In the genomic region with DNA sequence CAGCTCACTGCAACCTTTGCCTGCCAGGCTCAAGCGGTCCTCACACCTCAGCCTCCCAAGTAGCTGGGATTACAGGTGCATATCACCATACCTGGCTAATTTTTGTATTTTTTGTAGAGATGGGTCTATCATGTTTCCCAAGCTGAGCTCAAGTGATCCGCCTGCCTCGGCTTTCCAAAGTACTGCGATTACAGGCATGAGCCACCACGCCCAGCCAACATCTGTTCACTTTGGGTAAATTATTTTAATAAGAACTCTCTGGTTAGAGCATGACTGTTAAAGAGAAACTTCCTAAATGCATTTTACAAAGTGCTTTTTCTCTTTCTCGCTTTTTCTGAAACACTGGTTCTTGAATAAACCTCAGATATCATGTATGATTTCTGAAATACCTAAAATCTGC, we compare ENCODE assay signal across 22 cellular contexts.
DNase-seq lines count a peak whose midpoint lies in the region; ATAC-seq and TF ChIP-seq lines count a peak whose summit lies in the region.
"Had no signal": no experiment of that assay in that cellular context is flagged by ENCODE, and none has a peak within 500 bp of the region (broad histone marks: within the 10 kb centered on the region; RNA-seq: fewer than 3 reads in every experiment).

No MANE protein-coding gene starts in this region.

- no peaks in the 10 kb centered on the region for H3K9me3 ChIP-seq in HEK293 (ENCODE audit: control insufficient read depth, insufficient read depth, low read depth, low read length)
- no peaks in the 10 kb centered on the region for H3K9me3 ChIP-seq in gastrocnemius medialis
- H3K9me3 ChIP-seq: lower lobe of right lung, tibial artery had no signal

- no peak overlapping the region for H3K4me3 Mint-ChIP-seq in natural killer cell treated with Interleukin-12 subunit alpha and Interleukin-12 subunit beta and Interleukin-15 and Interleukin-18, amount 100 ng/mL, for 72 hours
- H3K4me3 Mint-ChIP-seq: activated CD4-positive, alpha-beta T cell treated with anti-CD3 and anti-CD28 coated beads, Interleukin-2, amount 10 ng/mL, durations not matched to agents 24 days and 14 days; activated CD8-positive, alpha-beta memory T cell treated with anti-CD3 and anti-CD28 coated beads, Interleukin-2, amount 10 ng/mL, durations not matched to agents 7 days and 5 days; activated T-helper 1 cell treated with anti-CD3 and anti-CD28 coated beads, Interleukin-12 subunit alpha, Interleukin-12 subunit beta, Interleukin-2, Interleukin-4 antibody, amounts not matched to agents 30 ng/mL and 10 ng/mL and 1 ng/mL, durations not matched to agents 14 hours and 24 hours and 36 hours; CD4-positive, alpha-beta T cell; H9; naive B cell; T-helper 1 cell treated with Interleukin-12 subunit alpha and Interleukin-12 subunit beta and Interleukin-4 antibody, amounts not matched to agents 30 μg/mL and 1 μg/mL, for 36 hours had no signal

- H3K27ac Mint-ChIP-seq in natural killer cell treated with Interleukin-12 subunit alpha and Interleukin-12 subunit beta and Interleukin-15 and Interleukin-18, amount 100 ng/mL, for 72 hours: no peak overlapping the region
- H3K27ac Mint-ChIP-seq: activated CD4-positive, alpha-beta T cell treated with anti-CD3 and anti-CD28 coated beads, Interleukin-2, amount 10 ng/mL, durations not matched to agents 24 days and 14 days; activated CD8-positive, alpha-beta memory T cell treated with anti-CD3 and anti-CD28 coated beads, Interleukin-2, amount 10 ng/mL, durations not matched to agents 7 days and 5 days; activated naive CD4-positive, alpha-beta T cell treated with anti-CD3 and anti-CD28 coated beads, Interleukin-2, amount 50 U/mL, for 72 hours; activated T-helper 1 cell treated with anti-CD3 and anti-CD28 coated beads, Interleukin-12 subunit alpha, Interleukin-12 subunit beta, Interleukin-2, Interleukin-4 antibody, amounts not matched to agents 30 ng/mL and 10 ng/mL and 1 ng/mL, durations not matched to agents 14 hours and 24 hours and 36 hours; CD4-positive, alpha-beta T cell; naive B cell; T-helper 1 cell treated with Interleukin-12 subunit alpha and Interleukin-12 subunit beta and Interleukin-4 antibody, amounts not matched to agents 30 μg/mL and 1 μg/mL, for 36 hours had no signal

- no peak for TF ChIP-seq CTCF in HEK293 (tag by site-specific recombination; IDR thresholded peaks at IDR 0.05)
- no peak for TF ChIP-seq CTCF in fibroblast of villous mesenchyme (IDR thresholded peaks at IDR 0.05; ENCODE audit: insufficient read depth, low read depth, low read length)
- TF ChIP-seq CTCF in gastrocnemius medialis (IDR thresholded peaks at IDR 0.05 in 4 of 5, conservative IDR thresholded peaks at IDR 0.05 in 1 of 5): no peak

- CTCF ChIA-PET in HEK293 (lab: Yijun Ruan, JAX): no interaction called here

- no peak overlapping the region for H3K27ac ChIP-seq in HEK293 (ENCODE audit: extremely low read depth, low read depth, low read length)
- peak overlapping the region; percentile 34 to 56 (median 36) for H3K27ac ChIP-seq in gastrocnemius medialis
- H3K27ac ChIP-seq: hepatocyte, lower lobe of right lung had no signal

- no peak for TF ChIP-seq POLR2A in gastrocnemius medialis (IDR thresholded peaks at IDR 0.05)

- in situ Hi-C loops in gastrocnemius medialis (cut with MboI; ENCODE audit: low sequenced_read_pairs in 4 of 4): no loop called here

- no peaks in the 10 kb centered on the region for H3K27me3 Mint-ChIP-seq in natural killer cell treated with Interleukin-12 subunit alpha and Interleukin-12 subunit beta and Interleukin-15 and Interleukin-18, amount 100 ng/mL, for 72 hours
- H3K27me3 Mint-ChIP-seq: activated CD4-positive, alpha-beta T cell treated with anti-CD3 and anti-CD28 coated beads, Interleukin-2, amount 10 ng/mL, durations not matched to agents 24 days and 14 days; activated CD8-positive, alpha-beta memory T cell treated with anti-CD3 and anti-CD28 coated beads, Interleukin-2, amount 10 ng/mL, durations not matched to agents 7 days and 5 days; CD4-positive, alpha-beta T cell; naive B cell had no signal

- H3K36me3 Mint-ChIP-seq in natural killer cell treated with Interleukin-12 subunit alpha and Interleukin-12 subunit beta and Interleukin-15 and Interleukin-18, amount 100 ng/mL, for 72 hours: no peaks in the 10 kb centered on the region
- H3K36me3 Mint-ChIP-seq: activated CD8-positive, alpha-beta memory T cell treated with anti-CD3 and anti-CD28 coated beads, Interleukin-2, amount 10 ng/mL, durations not matched to agents 7 days and 5 days; activated naive CD4-positive, alpha-beta T cell treated with anti-CD3 and anti-CD28 coated beads, Interleukin-2, amount 50 U/mL, for 72 hours; naive B cell had no signal

- peaks cover 5% of the 10 kb centered on the region for H3K9me3 Mint-ChIP-seq in natural killer cell treated with Interleukin-12 subunit alpha and Interleukin-12 subunit beta and Interleukin-15 and Interleukin-18, amount 100 ng/mL, for 72 hours
- H3K9me3 Mint-ChIP-seq: activated CD4-positive, alpha-beta T cell treated with anti-CD3 and anti-CD28 coated beads, Interleukin-2, amount 10 ng/mL, durations not matched to agents 24 days and 14 days; CD4-positive, alpha-beta T cell; H9 had no signal

- H3K36me3 ChIP-seq in HEK293 (ENCODE audit: control insufficient read depth in 2 of 2, insufficient read depth in 1 of 2, low read length in 2 of 2): no peaks in the 10 kb centered on the region
- H3K36me3 ChIP-seq in gastrocnemius medialis: no peaks in the 10 kb centered on the region
- H3K36me3 ChIP-seq: lower lobe of right lung, tibial artery had no signal

- POLR2A ChIA-PET in HEK293 (lab: Yijun Ruan, JAX): no interaction called here

- H3K27me3 ChIP-seq in gastrocnemius medialis: no peaks in the 10 kb centered on the region
- H3K27me3 ChIP-seq: hepatocyte, tibial artery had no signal

- H3K4me1 ChIP-seq in HEK293 (ENCODE audit: control insufficient read depth, insufficient read depth, low read length): peaks cover 15% of the 10 kb centered on the region
- H3K4me1 ChIP-seq in gastrocnemius medialis: peaks cover 53 to 54% of the 10 kb centered on the region in 2 donors

- DNase-seq in NCI-H69 (lab: John Stamatoyannopoulos, UW) (peak; percentile 79), fibroblast of villous mesenchyme (ENCODE audit: low read depth) (peak; percentile 12), gastrocnemius medialis (no peak), GDM1 (lab: John Stamatoyannopoulos, UW) (no peak)
- DNase-seq in natural killer cell treated with Interleukin-12 subunit alpha and Interleukin-12 subunit beta and Interleukin-15 and Interleukin-18, amount 100 ng/mL, for 72 hours (ENCODE audit: low spot score): no peak
- DNase-seq: activated CD4-positive, alpha-beta T cell treated with anti-CD3 and anti-CD28 coated beads, Interleukin-2, amount 10 ng/mL, durations not matched to agents 24 days and 14 days; activated CD8-positive, alpha-beta memory T cell treated with anti-CD3 and anti-CD28 coated beads, Interleukin-2, amount 10 ng/mL, durations not matched to agents 7 days and 5 days; CD4-positive, alpha-beta T cell; H9; lower lobe of right lung; naive B cell; NCI-H1092 treated with DMSO at 0.1 percent for 48 hours; NCI-H774; SIG-M5; stimulated activated naive CD4-positive, alpha-beta T cell treated with Interleukin-2 at 50 U/mL for 16 hours had no signal

- intact Hi-C loops in gastrocnemius medialis (cut with DNase I; ENCODE audit: low total_unique reads): no loop called here

- ATAC-seq in gastrocnemius medialis (no peak), GM21529 (IDR thresholded peaks at IDR 0.05; ENCODE audit: unreplicated experiment) (no peak)
- no peak for ATAC-seq in natural killer cell treated with Interleukin-12 subunit alpha and Interleukin-12 subunit beta and Interleukin-15 and Interleukin-18, amount 100 ng/mL, for 72 hours
- ATAC-seq: activated CD8-positive, alpha-beta memory T cell treated with anti-CD3 and anti-CD28 coated beads, Interleukin-2, amount 10 ng/mL, durations not matched to agents 7 days and 5 days; activated naive CD4-positive, alpha-beta T cell treated with anti-CD3 and anti-CD28 coated beads, Interleukin-2, amount 50 U/mL, for 72 hours; lower lobe of right lung had no signal

- no peaks in the 10 kb centered on the region for H3K4me1 Mint-ChIP-seq in natural killer cell treated with Interleukin-12 subunit alpha and Interleukin-12 subunit beta and Interleukin-15 and Interleukin-18, amount 100 ng/mL, for 72 hours (ENCODE audit: low read depth in 2 of 2)
- H3K4me1 Mint-ChIP-seq: activated CD4-positive, alpha-beta T cell treated with anti-CD3 and anti-CD28 coated beads, Interleukin-2, amount 10 ng/mL, durations not matched to agents 24 days and 14 days; activated CD8-positive, alpha-beta memory T cell treated with anti-CD3 and anti-CD28 coated beads, Interleukin-2, amount 10 ng/mL, durations not matched to agents 7 days and 5 days; naive B cell had no signal

- H3K4me3 ChIP-seq in HEK293 (ENCODE audit: low read depth, low read length) (no peak overlapping the region), fibroblast of villous mesenchyme (ENCODE audit: low read depth, low read length) (no peak overlapping the region), gastrocnemius medialis (peak overlapping the region in 1 of 4 donors; percentile 2)
- H3K4me3 ChIP-seq: hepatocyte, lower lobe of right lung, tibial artery had no signal

TF ChIP-seq in HEK293, 187 proteins besides CTCF, POLR2A, EP300 and RAD21 (continues in another document):
- TF ChIP-seq KLF1 (tag by site-specific recombination; IDR thresholded peaks at IDR 0.05): 0 out of 2 replicates have a peak, but pooled peaks have one; percentile 9
- TF ChIP-seq ZNF514 (tag by site-specific recombination; IDR thresholded peaks at IDR 0.05): no peak
- TF ChIP-seq ZNF610 (tag by site-specific recombination; IDR thresholded peaks at IDR 0.05; ENCODE audit: borderline replicate concordance): no peak
- TF ChIP-seq, protein P1, sequence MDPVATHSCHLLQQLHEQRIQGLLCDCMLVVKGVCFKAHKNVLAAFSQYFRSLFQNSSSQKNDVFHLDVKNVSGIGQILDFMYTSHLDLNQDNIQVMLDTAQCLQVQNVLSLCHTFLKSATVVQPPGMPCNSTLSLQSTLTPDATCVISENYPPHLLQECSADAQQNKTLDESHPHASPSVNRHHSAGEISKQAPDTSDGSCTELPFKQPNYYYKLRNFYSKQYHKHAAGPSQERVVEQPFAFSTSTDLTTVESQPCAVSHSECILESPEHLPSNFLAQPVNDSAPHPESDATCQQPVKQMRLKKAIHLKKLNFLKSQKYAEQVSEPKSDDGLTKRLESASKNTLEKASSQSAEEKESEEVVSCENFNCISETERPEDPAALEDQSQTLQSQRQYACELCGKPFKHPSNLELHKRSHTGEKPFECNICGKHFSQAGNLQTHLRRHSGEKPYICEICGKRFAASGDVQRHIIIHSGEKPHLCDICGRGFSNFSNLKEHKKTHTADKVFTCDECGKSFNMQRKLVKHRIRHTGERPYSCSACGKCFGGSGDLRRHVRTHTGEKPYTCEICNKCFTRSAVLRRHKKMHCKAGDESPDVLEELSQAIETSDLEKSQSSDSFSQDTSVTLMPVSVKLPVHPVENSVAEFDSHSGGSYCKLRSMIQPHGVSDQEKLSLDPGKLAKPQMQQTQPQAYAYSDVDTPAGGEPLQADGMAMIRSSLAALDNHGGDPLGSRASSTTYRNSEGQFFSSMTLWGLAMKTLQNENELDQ (tag by site-specific recombination; IDR thresholded peaks at IDR 0.05; ENCODE audit: low read depth): no peak
- peak; percentile 49 for TF ChIP-seq ZNF335 (tag by site-specific recombination; conservative IDR thresholded peaks at IDR 0.05)
- TF ChIP-seq ZNF324 (tag by site-specific recombination; IDR thresholded peaks at IDR 0.05): no peak

Comparison
In these comparisons a context has a peak if more than half of its experiments do, and no peak if none do; other contexts are left out.
1. DNase-seq: peak in NCI-H69 (single experiment) and fibroblast of villous mesenchyme (single experiment); none in gastrocnemius medialis (0 of 2), GDM1 (single experiment) and natural killer cell treated with Interleukin-12 subunit alpha and Interleukin-12 subunit beta and Interleukin-15 and Interleukin-18, amount 100 ng/mL, for 72 hours (single experiment).